8 cellular contexts compared by ENCODE assay signal in genomic region chr17:67390006-67390645, GRCh38. TPM values are rescaled to one million over a fixed set of nuclear protein-coding genes. Genes with fewer than 3 reads are reported as not detected.
A peak's percentile ranks its signal among the peaks of the same experiment; 100 is the strongest.
DNase-seq lines count a peak whose midpoint lies in the region; ATAC-seq, FAIRE-seq and TF ChIP-seq lines count a peak whose summit lies in the region.

No MANE protein-coding gene starts in this region.

- peak overlapping the region; percentile 87 for H3K27ac Mint-ChIP-seq in T-helper 2 cell treated with Interferon-gamma antibody and Interleukin-4, amounts not matched to agents 5 μg/mL and 100 μg/mL, for 36 hours

- H3K4me3 Mint-ChIP-seq in T-helper 2 cell treated with Interferon-gamma antibody and Interleukin-4, amounts not matched to agents 5 μg/mL and 100 μg/mL, for 36 hours, result peak overlapping the region; percentile 73

- H3K4me1 ChIP-seq in Peyer's patch, result peaks cover 0 to 4% (median 0%) of the 10 kb centered on the region in 4 donors
- peaks cover 7 to 17% (median 16%) of the 10 kb centered on the region in 3 donors for H3K4me1 ChIP-seq in esophagus squamous epithelium
- H3K4me1 ChIP-seq in small intestine (ENCODE audit: control insufficient read depth in 2 of 2, insufficient read depth in 1 of 2, low read depth in 1 of 2, low read length in 1 of 2), result peaks cover 0 to 7% of the 10 kb centered on the region in 2 donors

- WGBS in esophagus squamous epithelium, 2 donors, result 62 to 72% methylated on average over 6 of the region's 6 CpGs
- 71 to 75% (median 71%) methylated on average over 6 of the region's 6 CpGs for WGBS in small intestine, 3 donors

- no peak for FAIRE-seq in small intestine (lab: Jason Lieb, UNC)

- H3K27ac ChIP-seq in Peyer's patch (peak overlapping the region; percentile 52 to 74 (median 63)), esophagus squamous epithelium (peak overlapping the region; percentile 10 to 58 (median 37)), small intestine (ENCODE audit: low read depth in 1 of 2, low read length in 1 of 2) (peak overlapping the region; percentile 62 to 77)

- H3K36me3 Mint-ChIP-seq in T-helper 2 cell treated with Interferon-gamma antibody and Interleukin-4, amounts not matched to agents 5 μg/mL and 100 μg/mL, for 36 hours (ENCODE audit: low read depth), result peaks cover 9% of the 10 kb centered on the region

- intact Hi-C loops in esophagus squamous epithelium (cut with DNase I), result no loop called here

- H3K9me3 ChIP-seq in Peyer's patch (no peaks in the 10 kb centered on the region), esophagus squamous epithelium (no peaks in the 10 kb centered on the region), small intestine (ENCODE audit: control insufficient read depth, low read depth) (no peaks in the 10 kb centered on the region)

- no peaks in the 10 kb centered on the region for H3K27me3 Mint-ChIP-seq in T-helper 2 cell treated with Interferon-gamma antibody and Interleukin-4, amounts not matched to agents 5 μg/mL and 100 μg/mL, for 36 hours (ENCODE audit: low read depth)

- H3K27me3 ChIP-seq in Peyer's patch (no peaks in the 10 kb centered on the region), esophagus squamous epithelium (no peaks in the 10 kb centered on the region), small intestine (ENCODE audit: control insufficient read depth in 2 of 2, insufficient read depth in 2 of 2, low read length in 2 of 2) (no peaks in the 10 kb centered on the region)

- H3K36me3 ChIP-seq in Peyer's patch, result no peaks in the 10 kb centered on the region
- no peaks in the 10 kb centered on the region for H3K36me3 ChIP-seq in esophagus squamous epithelium
- H3K36me3 ChIP-seq in small intestine (ENCODE audit: control insufficient read depth in 2 of 2, insufficient read depth in 2 of 2, low read length in 2 of 2), result no peaks in the 10 kb centered on the region

- no peak for ATAC-seq in HG02938 (IDR thresholded peaks at IDR 0.05; ENCODE audit: unreplicated experiment)

- peak overlapping the region in 1 of 4 donors; percentile 4 for H3K4me3 ChIP-seq in Peyer's patch
- no peak overlapping the region for H3K4me3 ChIP-seq in esophagus squamous epithelium
- no peak overlapping the region for H3K4me3 ChIP-seq in small intestine (ENCODE audit: low read depth in 1 of 2, low read length in 2 of 2)

- TF ChIP-seq POLR2A in Peyer's patch (IDR thresholded peaks at IDR 0.05) (no peak), esophagus squamous epithelium (IDR thresholded peaks at IDR 0.05) (no peak)

- no peak for DNase-seq in T-helper 2 cell treated with Interferon-gamma antibody and Interleukin-4, amounts not matched to agents 5 μg/mL and 100 μg/mL, for 36 hours (ENCODE audit: low spot score)
- DNase-seq in T-helper 2 cell, result no peak
- DNase-seq in Peyer's patch, result no peak
- no peak for DNase-seq in esophagus squamous epithelium (lab: John Stamatoyannopoulos, UW)
- no peak for DNase-seq in small intestine
- no peak for DNase-seq in islet precursor cell
- DNase-seq in T-helper 9 cell, result no peak

- no peak for TF ChIP-seq CTCF in Peyer's patch (IDR thresholded peaks at IDR 0.05)
- TF ChIP-seq CTCF in esophagus squamous epithelium (IDR thresholded peaks at IDR 0.05), result no peak

- peaks cover 44% of the 10 kb centered on the region for H3K4me1 Mint-ChIP-seq in T-helper 2 cell treated with Interferon-gamma antibody and Interleukin-4, amounts not matched to agents 5 μg/mL and 100 μg/mL, for 36 hours (ENCODE audit: low read depth)

- no peaks in the 10 kb centered on the region for H3K9me3 Mint-ChIP-seq in T-helper 2 cell treated with Interferon-gamma antibody and Interleukin-4, amounts not matched to agents 5 μg/mL and 100 μg/mL, for 36 hours

RNA-seq across cellular contexts. Expression of gene PITPNC1, which starts 13.0 kb away (rescaled TPM):
- total RNA-seq in Peyer's patch (10 to 100 TPM in 1 of 4 donors, 1 to 10 TPM in 3; 1.9 to 12.4 (median 5.2) TPM), esophagus squamous epithelium (10 to 100 TPM in 3 of 4 donors, 1 to 10 TPM in 1; 9.1 to 15.1 (median 13.3) TPM)
- polyA plus RNA-seq in small intestine, result 10 to 100 TPM in 1 of 3 donors, 1 to 10 TPM in 1, under 1 TPM in 1; 0.67 to 11.7 (median 3.5) TPM

RNA-seq across cellular contexts. Expression of gene PSMD12, which starts 23.7 kb away (rescaled TPM):
- total RNA-seq in Peyer's patch (10 to 100 TPM; 15.2 to 23.1 (median 17.1) TPM), esophagus squamous epithelium (10 to 100 TPM; 15.9 to 38.1 (median 25.8) TPM)
- 10 to 100 TPM; 12.5 to 17.4 (median 15.9) TPM for polyA plus RNA-seq in small intestine
